Comparison of ENCODE assay signal across 21 cellular contexts in genomic region chr5:52605317-52605991, GRCh38.
DNase-seq lines count a peak whose midpoint lies in the region; ATAC-seq and TF ChIP-seq lines count a peak whose summit lies in the region.
"Had no signal": no experiment of that assay in that cellular context is flagged by ENCODE, and none has a peak within 500 bp of the region (broad histone marks: within the 10 kb centered on the region; RNA-seq: fewer than 3 reads in every experiment).

No MANE protein-coding gene starts in this region.

- no peak for TF ChIP-seq CTCF in HEK293 (tag by site-specific recombination; IDR thresholded peaks at IDR 0.05)
- no peak for TF ChIP-seq CTCF in osteocyte (IDR thresholded peaks at IDR 0.05)

- H3K4me3 ChIP-seq in HEK293 (ENCODE audit: low read depth, low read length): no peak overlapping the region
- H3K4me3 ChIP-seq: GM12878, GM23248, Peyer's patch had no signal

- H3K27ac Mint-ChIP-seq in osteocyte (ENCODE audit: unreplicated experiment): peak overlapping the region; percentile 19
- H3K27ac Mint-ChIP-seq: CD4-positive, alpha-beta T cell had no signal

- DNase-seq in SK-MEL-5 (ENCODE audit: low read depth, low spot score) (peak; percentile 96), fibroblast of peridontal ligament (ENCODE audit: extremely low read depth) (peak; percentile 1), osteocyte (ENCODE audit: extremely low spot score, unreplicated experiment) (no peak), anterior cingulate cortex (lab: John Stamatoyannopoulos, UW) (no peak), mucosa of gallbladder (ENCODE audit: low spot score) (no peak)
- DNase-seq in activated effector memory CD4-positive, alpha-beta T cell treated with Interleukin-2 at 50 U/mL for 16 hours: no peak
- DNase-seq: CD4-positive, alpha-beta T cell; COR-L47; DMS79 treated with DMSO at 0.1 percent for 48 hours; GM23248; HCEC 1CT; Kasumi-1; NCI-H1694; NCI-H2081; NCI-H226; NCI-H510A treated with DMSO at 0.1 percent for 48 hours; NCI-H748 treated with DMSO at 0.1 percent for 48 hours; Peyer's patch had no signal

- in situ Hi-C loops in SK-MEL-5 (cut with HindIII; ENCODE audit: low pct_unique_long_range_greater_than_20kb, low sequenced_read_pairs): no loop called here

- H3K4me1 Mint-ChIP-seq in osteocyte (ENCODE audit: unreplicated experiment): peaks cover 7% of the 10 kb centered on the region

- CTCF ChIA-PET in HEK293 (lab: Yijun Ruan, JAX): no interaction called here

- no peak for ATAC-seq in HG03521 (IDR thresholded peaks at IDR 0.05; ENCODE audit: unreplicated experiment)
- ATAC-seq: GM12878 had no signal

- no peaks in the 10 kb centered on the region for H3K9me3 ChIP-seq in HEK293 (ENCODE audit: control insufficient read depth, insufficient read depth, low read depth, low read length)
- H3K9me3 ChIP-seq: Peyer's patch had no signal

- H3K36me3 ChIP-seq in HEK293 (ENCODE audit: control insufficient read depth in 2 of 2, insufficient read depth in 1 of 2, low read length in 2 of 2): no peaks in the 10 kb centered on the region
- H3K36me3 ChIP-seq: Peyer's patch had no signal

- POLR2A ChIA-PET in HEK293 (lab: Yijun Ruan, JAX): no interaction called here

- no peaks in the 10 kb centered on the region for H3K36me3 Mint-ChIP-seq in osteocyte (ENCODE audit: unreplicated experiment)

- H3K27me3 Mint-ChIP-seq in osteocyte (ENCODE audit: unreplicated experiment): peaks cover 44% of the 10 kb centered on the region
- H3K27me3 Mint-ChIP-seq: CD4-positive, alpha-beta T cell had no signal

- no peak overlapping the region for H3K4me3 Mint-ChIP-seq in osteocyte (ENCODE audit: unreplicated experiment)
- H3K4me3 Mint-ChIP-seq: CD4-positive, alpha-beta T cell had no signal

- H3K4me1 ChIP-seq in HEK293 (ENCODE audit: control insufficient read depth, insufficient read depth, low read length): no peaks in the 10 kb centered on the region
- H3K4me1 ChIP-seq: Peyer's patch had no signal

- H3K9me3 Mint-ChIP-seq in osteocyte (ENCODE audit: unreplicated experiment): no peaks in the 10 kb centered on the region

- no peak overlapping the region for H3K27ac ChIP-seq in HEK293 (ENCODE audit: extremely low read depth, low read depth, low read length)
- H3K27ac ChIP-seq: GM23248, Peyer's patch had no signal

TF ChIP-seq in HEK293, 187 proteins besides CTCF, POLR2A, EP300 and RAD21:
- TF ChIP-seq HOXD13 (CRISPR knock-in tag; IDR thresholded peaks at IDR 0.05; ENCODE audit: borderline replicate concordance) (no peak), ZNF366 (tag by site-specific recombination; conservative IDR thresholded peaks at IDR 0.05) (peak; percentile 77), HIC1 (tag by site-specific recombination; IDR thresholded peaks at IDR 0.05) (0 out of 2 replicates have a peak, but pooled peaks have one; percentile 57)

Comparison
In these comparisons a context has a peak if more than half of its experiments do, and no peak if none do; other contexts are left out.
1. DNase-seq: peak in SK-MEL-5 (single experiment) and fibroblast of peridontal ligament (single experiment); none in osteocyte (single experiment), activated effector memory CD4-positive, alpha-beta T cell treated with Interleukin-2 at 50 U/mL for 16 hours (single experiment), anterior cingulate cortex (0 of 58) and mucosa of gallbladder (single experiment).